1 cellular context compared by ENCODE assay signal in the genomic region with DNA sequence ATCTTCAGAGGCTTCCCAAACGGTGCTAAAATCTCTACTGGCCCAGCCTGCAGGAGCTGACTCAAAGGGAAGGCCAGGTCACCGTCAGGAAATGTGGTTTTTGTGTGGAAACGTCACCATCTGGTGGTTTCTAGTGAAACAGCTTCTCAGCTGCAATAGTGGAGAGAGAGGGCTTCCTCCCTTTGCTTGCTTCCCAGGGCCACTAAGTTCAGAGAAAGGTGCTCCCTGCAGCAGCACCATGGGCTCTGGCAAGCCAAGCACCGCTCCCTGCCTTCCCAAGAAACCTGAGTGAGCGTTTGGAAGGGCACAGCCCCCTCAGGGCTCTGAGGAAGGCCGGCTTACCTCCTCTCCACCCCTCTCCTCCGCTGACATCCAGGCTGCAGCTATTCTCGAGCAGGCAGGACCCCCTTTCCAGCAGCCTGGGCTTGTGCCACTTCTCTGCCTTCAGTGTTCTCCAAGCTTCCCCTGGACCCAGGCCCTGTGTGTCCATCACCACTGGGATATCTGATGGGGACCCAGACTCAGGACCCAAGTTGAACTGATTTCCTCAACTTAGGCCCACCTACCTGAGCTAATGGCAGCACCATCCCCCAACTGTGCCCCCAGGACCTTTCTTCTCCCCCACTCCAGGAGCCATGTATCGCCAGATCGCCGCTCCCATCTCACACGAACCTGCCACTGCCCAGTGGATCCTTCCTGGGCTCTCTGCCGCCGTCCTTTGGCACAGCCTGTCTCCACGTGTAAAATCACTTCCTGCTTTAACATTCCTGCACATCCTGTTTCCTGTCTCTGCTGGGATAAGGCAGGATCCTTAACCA.
TF ChIP-seq lines count a peak whose summit lies in the region.

No MANE protein-coding gene starts in this region.

TF ChIP-seq in endothelial cell of umbilical vein, 7 proteins besides CTCF, POLR2A, EP300 and RAD21:
- no peak for TF ChIP-seq JUN (IDR thresholded peaks at IDR 0.05; ENCODE audit: borderline replicate concordance, insufficient read depth, insufficient read length, low read depth)
- TF ChIP-seq MYC (IDR thresholded peaks at IDR 0.05; ENCODE audit: low read depth, low read length): no peak
- no peak for TF ChIP-seq GATA2 (IDR thresholded peaks at IDR 0.05; ENCODE audit: insufficient read depth, insufficient read length, low read depth, low read length)
- TF ChIP-seq FOS (IDR thresholded peaks at IDR 0.05; ENCODE audit: borderline replicate concordance, insufficient read depth, low read length): no peak
- no peak for TF ChIP-seq EZH2 (IDR thresholded peaks at IDR 0.05; ENCODE audit: borderline replicate concordance, low read depth, low read length, severe bottlenecking)
- no peak for TF ChIP-seq POLR2AphosphoS5 (IDR thresholded peaks at IDR 0.05; ENCODE audit: insufficient read depth, low read depth, low read length)
- TF ChIP-seq, protein P1, sequence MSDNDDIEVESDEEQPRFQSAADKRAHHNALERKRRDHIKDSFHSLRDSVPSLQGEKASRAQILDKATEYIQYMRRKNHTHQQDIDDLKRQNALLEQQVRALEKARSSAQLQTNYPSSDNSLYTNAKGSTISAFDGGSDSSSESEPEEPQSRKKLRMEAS (IDR thresholded peaks at IDR 0.05; ENCODE audit: insufficient read depth, insufficient read length): no peak
